ENCODE assay signal across 8 cellular contexts in the genomic region with DNA sequence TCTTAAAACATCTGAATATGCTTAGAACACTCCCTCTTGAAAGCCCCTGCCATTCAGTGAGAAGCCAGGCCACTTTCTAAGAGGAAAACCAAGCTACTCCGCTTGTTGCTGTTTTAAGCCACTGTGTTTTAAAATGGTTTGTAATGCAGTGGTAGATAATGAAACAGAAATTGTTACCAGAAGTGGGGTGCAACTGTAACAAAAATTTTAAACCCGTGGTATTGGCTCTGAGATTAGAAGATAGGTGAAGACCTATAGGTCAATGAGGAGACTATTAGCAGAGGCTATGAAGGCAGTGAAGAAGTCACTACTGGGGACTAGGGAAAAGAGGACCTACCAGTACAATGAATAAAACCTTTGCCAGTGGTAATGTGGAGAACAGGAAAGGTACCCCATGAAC.
"Had no signal": no experiment of that assay in that cellular context is flagged by ENCODE, and none has a peak within 500 bp of the region (broad histone marks: within the 10 kb centered on the region; RNA-seq: fewer than 3 reads in every experiment).

No MANE protein-coding gene starts in this region.

- FAIRE-seq: G401.6, GM12878, GM12891, GM12892, GM18507, GM19239 had no signal

- ATAC-seq: GM12878 had no signal

- DNase-seq: GDM1, GF-D8 had no signal

- H3K4me3 ChIP-seq: GM12878 had no signal
